In genomic region chr1:215517441-215517891, GRCh38 we compare ENCODE assay signal across 11 cellular contexts. TPM values are rescaled to one million over a fixed set of nuclear protein-coding genes. Genes with fewer than 3 reads are reported as not detected.
DNase-seq lines count a peak whose midpoint lies in the region; ATAC-seq, FAIRE-seq and TF ChIP-seq lines count a peak whose summit lies in the region.
"Had no signal": no experiment of that assay in that cellular context is flagged by ENCODE, and none has a peak within 500 bp of the region (broad histone marks: within the 10 kb centered on the region; RNA-seq: fewer than 3 reads in every experiment).

No MANE protein-coding gene starts in this region.

- BruUV-seq in PC-3 (replicated peaks; lab: Mats Ljungman, UMichigan), result no TSS peak

- H3K9me3 ChIP-seq in A549 (no peaks in the 10 kb centered on the region), PC-3 (ENCODE audit: low read length) (0 out of 2 replicates have a peak, but pooled peaks cover 4% of the 10 kb centered on the region), trophoblast cell (ENCODE audit: insufficient read depth, low read depth, low read length) (no peaks in the 10 kb centered on the region)
- H3K9me3 ChIP-seq in CD8-positive, alpha-beta memory T cell (ENCODE audit: low read length), result no peaks in the 10 kb centered on the region
- H3K9me3 ChIP-seq: pancreas had no signal

- no peaks in the 10 kb centered on the region for H3K27me3 Mint-ChIP-seq in GM23338 (ENCODE audit: insufficient read depth, low read depth, poor library complexity)
- H3K27me3 Mint-ChIP-seq in CD8-positive, alpha-beta memory T cell, result peaks cover 0 to 2% of the 10 kb centered on the region in 2 donors
- H3K27me3 Mint-ChIP-seq: stimulated activated memory B cell treated with anti-CD40 and anti-IgM and Interleukin-4, amounts not matched to agents 10 μg/mL and 1 μg/mL and 100 μg/mL, for 72 hours had no signal

- no peak overlapping the region for H4K91ac ChIP-seq in trophoblast cell (ENCODE audit: low read depth, low read length)

- no peak for TF ChIP-seq CTCF in A549 (IDR thresholded peaks at IDR 0.05)
- TF ChIP-seq CTCF in GM23338 (conservative IDR thresholded peaks at IDR 0.05; ENCODE audit: low read depth in 2 of 2), result peak; percentile 62 to 87
- TF ChIP-seq CTCF in PC-3 (conservative IDR thresholded peaks at IDR 0.05; ENCODE audit: low read depth, low read length), result peak; percentile 99
- peak; percentile 48 for TF ChIP-seq CTCF in fibroblast of the aortic adventitia (IDR thresholded peaks at IDR 0.05; ENCODE audit: insufficient read depth, low read length)

- H4K20me1 ChIP-seq in GM23338 (replicated peaks; ENCODE audit: insufficient read depth) (no peaks in the 10 kb centered on the region), PC-3 (ENCODE audit: low read length) (no peaks in the 10 kb centered on the region)

- H3K4me1 Mint-ChIP-seq in GM23338, result no peaks in the 10 kb centered on the region; the same call in 2 of the 3 replicates
- no peaks in the 10 kb centered on the region for H3K4me1 Mint-ChIP-seq in CD8-positive, alpha-beta memory T cell
- H3K4me1 Mint-ChIP-seq: stimulated activated memory B cell treated with anti-CD40 and anti-IgM and Interleukin-4, amounts not matched to agents 10 μg/mL and 1 μg/mL and 100 μg/mL, for 72 hours had no signal

- H3K4me3 Mint-ChIP-seq in GM23338, result no peak overlapping the region
- no peak overlapping the region for H3K4me3 Mint-ChIP-seq in CD8-positive, alpha-beta memory T cell
- H3K4me3 Mint-ChIP-seq: stimulated activated memory B cell treated with anti-CD40 and anti-IgM and Interleukin-4, amounts not matched to agents 10 μg/mL and 1 μg/mL and 100 μg/mL, for 72 hours had no signal

- no peak overlapping the region for H2BK120ac ChIP-seq in trophoblast cell (ENCODE audit: insufficient read depth, low read length, poor library complexity)

- H3K4me2 ChIP-seq in A549, result no peak overlapping the region
- H3K4me2 ChIP-seq in GM23338, result no peak overlapping the region
- peak overlapping the region; percentile 72 for H3K4me2 ChIP-seq in PC-3 (ENCODE audit: low read length)
- H3K4me2 ChIP-seq in trophoblast cell (ENCODE audit: low read length), result no peak overlapping the region

- no peak overlapping the region for H2AK5ac ChIP-seq in trophoblast cell (ENCODE audit: low read length)

- H3F3A ChIP-seq in GM23338 (replicated peaks; ENCODE audit: low read depth) (no peaks in the 10 kb centered on the region), PC-3 (ENCODE audit: low read length, unreplicated experiment) (no peaks in the 10 kb centered on the region)

- no peak overlapping the region for H2BK5ac ChIP-seq in trophoblast cell (ENCODE audit: low read depth, low read length, poor library complexity)

- no peak overlapping the region for H3K4ac ChIP-seq in trophoblast cell (ENCODE audit: low read depth, low read length)

- H3K4me3 ChIP-seq in A549, result no peak overlapping the region
- no peak overlapping the region for H3K4me3 ChIP-seq in GM23338
- peak overlapping the region; percentile 45; the same call in 1 of the 2 replicates for H3K4me3 ChIP-seq in PC-3 (ENCODE audit: low read length)
- no peak overlapping the region for H3K4me3 ChIP-seq in fibroblast of the aortic adventitia (ENCODE audit: low read depth, low read length)
- H3K4me3 ChIP-seq in CD8-positive, alpha-beta memory T cell (ENCODE audit: low read length), result no peak overlapping the region
- no peak overlapping the region for H3K4me3 ChIP-seq in trophoblast cell (ENCODE audit: low read depth, low read length)
- H3K4me3 ChIP-seq: pancreas had no signal

- H3K27me3 ChIP-seq in GM23338 (ENCODE audit: insufficient read depth), result no peaks in the 10 kb centered on the region
- H3K27me3 ChIP-seq in PC-3 (ENCODE audit: low read length), result no peaks in the 10 kb centered on the region
- H3K27me3 ChIP-seq in CD8-positive, alpha-beta memory T cell (ENCODE audit: insufficient read depth, low read length, poor library complexity, severe bottlenecking), result no peaks in the 10 kb centered on the region
- no peaks in the 10 kb centered on the region for H3K27me3 ChIP-seq in trophoblast cell (ENCODE audit: insufficient read depth, low read length)
- H3K27me3 ChIP-seq: pancreas had no signal

- H3K27ac Mint-ChIP-seq in GM23338, result peak overlapping the region; percentile 5; the same call in 1 of the 2 replicates
- no peak overlapping the region for H3K27ac Mint-ChIP-seq in CD8-positive, alpha-beta memory T cell
- H3K27ac Mint-ChIP-seq: stimulated activated memory B cell treated with anti-CD40 and anti-IgM and Interleukin-4, amounts not matched to agents 10 μg/mL and 1 μg/mL and 100 μg/mL, for 72 hours had no signal

- no peak overlapping the region for H3K18ac ChIP-seq in trophoblast cell (ENCODE audit: low read length)

- H3K27ac ChIP-seq in A549, result no peak overlapping the region
- H3K27ac ChIP-seq in GM23338 (ENCODE audit: low read depth), result no peak overlapping the region
- peak overlapping the region; percentile 20 for H3K27ac ChIP-seq in PC-3 (ENCODE audit: low read length)
- H3K27ac ChIP-seq in CD8-positive, alpha-beta memory T cell (ENCODE audit: low read depth, low read length), result no peak overlapping the region
- no peak overlapping the region for H3K27ac ChIP-seq in trophoblast cell (ENCODE audit: low read depth, low read length)
- H3K27ac ChIP-seq: pancreas had no signal

- no peak overlapping the region for H3K9ac ChIP-seq in PC-3 (ENCODE audit: low read length)
- H3K9ac ChIP-seq in trophoblast cell (ENCODE audit: low read length), result no peak overlapping the region

- no peak for TF ChIP-seq EP300 in A549 (IDR thresholded peaks at IDR 0.05)

- H3K79me2 ChIP-seq in GM23338 (replicated peaks; ENCODE audit: insufficient read depth), result no peaks in the 10 kb centered on the region
- no peaks in the 10 kb centered on the region for H3K79me2 ChIP-seq in PC-3 (ENCODE audit: low read length)
- no peaks in the 10 kb centered on the region for H3K79me2 ChIP-seq in trophoblast cell (ENCODE audit: control insufficient read depth, insufficient read depth, low read length, poor library complexity)

- H3K36me3 Mint-ChIP-seq in GM23338 (ENCODE audit: low read depth), result no peaks in the 10 kb centered on the region
- H3K36me3 Mint-ChIP-seq in CD8-positive, alpha-beta memory T cell, result no peaks in the 10 kb centered on the region
- H3K36me3 Mint-ChIP-seq: stimulated activated memory B cell treated with anti-CD40 and anti-IgM and Interleukin-4, amounts not matched to agents 10 μg/mL and 1 μg/mL and 100 μg/mL, for 72 hours had no signal

- no peaks in the 10 kb centered on the region for H3K79me1 ChIP-seq in trophoblast cell (ENCODE audit: low read length)

- FAIRE-seq in A549 (lab: Jason Lieb, UNC), result no peak
- FAIRE-seq: pancreas had no signal

- no peaks in the 10 kb centered on the region for H3K9me2 ChIP-seq in GM23338 (ENCODE audit: insufficient read depth)
- H3K9me2 ChIP-seq in PC-3 (replicated peaks; ENCODE audit: low read length), result no peaks in the 10 kb centered on the region

- H4K8ac ChIP-seq in trophoblast cell (ENCODE audit: low read depth, low read length), result no peak overlapping the region

- TF ChIP-seq RAD21 in A549 (conservative IDR thresholded peaks at IDR 0.05 in 1 of 2, IDR thresholded peaks at IDR 0.05 in 1 of 2), result peak in 1 of 2 experiments; percentile 23; a peak in 1 of 5 replicates

- no peaks in the 10 kb centered on the region for H3K9me3 Mint-ChIP-seq in GM23338
- H3K9me3 Mint-ChIP-seq in CD8-positive, alpha-beta memory T cell, result peaks cover 0 to 5% (median 1%) of the 10 kb centered on the region in 5 donors

- H3K36me3 ChIP-seq in GM23338 (ENCODE audit: insufficient read depth) (no peaks in the 10 kb centered on the region), PC-3 (ENCODE audit: low read depth, low read length) (no peaks in the 10 kb centered on the region), trophoblast cell (ENCODE audit: control insufficient read depth in 1 of 2, insufficient read depth in 2 of 2, low read length in 2 of 2) (no peaks in the 10 kb centered on the region)
- H3K36me3 ChIP-seq in CD8-positive, alpha-beta memory T cell (ENCODE audit: insufficient read depth, low read length), result no peaks in the 10 kb centered on the region
- H3K36me3 ChIP-seq: pancreas had no signal

- TF ChIP-seq POLR2A in A549 (IDR thresholded peaks at IDR 0.05; ENCODE audit: low read length), result no peak

- H3K14ac ChIP-seq in trophoblast cell (ENCODE audit: low read length), result no peak overlapping the region

- no peak overlapping the region for H2BK12ac ChIP-seq in trophoblast cell (ENCODE audit: low read length)

- H3K23ac ChIP-seq in trophoblast cell (ENCODE audit: low read length), result no peak overlapping the region

- H2AFZ ChIP-seq in GM23338 (no peak overlapping the region), PC-3 (ENCODE audit: low read length) (peak overlapping the region; percentile 43), trophoblast cell (ENCODE audit: insufficient read depth, low read length, poor library complexity) (no peak overlapping the region)

- WGBS in A549 (ENCODE audit: missing lambda C conversion rate), result 40% methylated on average over 3 of the region's 4 CpGs
- WGBS in trophoblast cell (ENCODE audit: extremely low coverage, insufficient coverage, insufficient read length), result no CpG with 5 or more reads among the region's 4 CpGs

- DNase-seq in A549 (ENCODE audit: low read depth in 1 of 2, low spot score in 1 of 2) (peak in 1 of 2 experiments; percentile 28), GM23338 (ENCODE audit: low spot score) (peak; percentile 53), PC-3 (peak; percentile 93), fibroblast of the aortic adventitia (ENCODE audit: low read depth) (peak; percentile 43), NCI-H2227 (lab: John Stamatoyannopoulos, UW; ENCODE audit: unreplicated experiment) (no peak), trophoblast cell (no peak)
- no peak for DNase-seq in CD8-positive, alpha-beta memory T cell
- DNase-seq: NCI-H510A treated with DMSO at 0.1 percent for 48 hours, pancreas had no signal

- ATAC-seq in A549, result peak; percentile 54 to 75; a peak in 4 of 6 replicates
- ATAC-seq in GM23338, result peak; percentile 89
- peak; percentile 99 for ATAC-seq in PC-3
- ATAC-seq in GM18909 (IDR thresholded peaks at IDR 0.05; ENCODE audit: poor library complexity, unreplicated experiment), result no peak
- ATAC-seq: pancreas; stimulated activated memory B cell treated with anti-CD40 and anti-IgM and Interleukin-4, amounts not matched to agents 10 μg/mL and 1 μg/mL and 100 μg/mL, for 72 hours had no signal

- H4K12ac ChIP-seq in trophoblast cell (ENCODE audit: low read depth, low read length), result no peak overlapping the region

- POLR2A ChIA-PET in A549 (lab: Yijun Ruan, JAX) (no interaction called here), PC-3 (lab: Charles Lee; ENCODE audit: unreplicated experiment) (no interaction called here)
- POLR2A ChIA-PET in CD8-positive, alpha-beta memory T cell (lab: Charles Lee), result no interaction called here

- intact Hi-C loops in PC-3 (cut with micrococcal nuclease), result loop anchor here (1.0 to 10.0 kb wide), 9 partner anchors 96 to 858 kb away; no protein-coding TSS in a partner anchor

- CTCF ChIA-PET in A549 (lab: Yijun Ruan, JAX) (interaction anchor here (1.0 kb wide), 1 partner anchor 856 kb away, joined by 3 read pairs; no protein-coding TSS in a partner anchor), PC-3 (lab: Charles Lee) (interaction anchor here (0.7 to 1.8 kb wide), 3 partner anchors 336 to 433 kb away, joined by 3 to 15 read pairs (median 8); no protein-coding TSS in a partner anchor)
- CTCF ChIA-PET in CD8-positive, alpha-beta memory T cell (lab: Charles Lee), result no interaction called here

- no peaks in the 10 kb centered on the region for H3K4me1 ChIP-seq in A549
- no peaks in the 10 kb centered on the region for H3K4me1 ChIP-seq in GM23338 (ENCODE audit: insufficient read depth)
- peaks cover 14% of the 10 kb centered on the region for H3K4me1 ChIP-seq in PC-3 (ENCODE audit: insufficient read depth, low read length)
- no peaks in the 10 kb centered on the region for H3K4me1 ChIP-seq in CD8-positive, alpha-beta memory T cell (ENCODE audit: insufficient read depth, low read length)
- no peaks in the 10 kb centered on the region for H3K4me1 ChIP-seq in trophoblast cell (ENCODE audit: control insufficient read depth in 1 of 2, insufficient read depth in 2 of 2, low read length in 2 of 2)
- H3K4me1 ChIP-seq: pancreas had no signal

RNA-seq across cellular contexts. Expression of gene KCTD3, which starts 49.6 kb away (rescaled TPM):
- polyA plus RNA-seq in A549 (2011; rRNA removed) (69.4 and 78.9 TPM in 2 replicates), A549 (2017; fragmentation: RNase III; extraction: RNeasy Plus Mini Kit Qiagen cat#74134 plus additional on column Dnase treatment) (30.8 to 33.0 TPM (median 32.7 TPM) in 3 replicates), GM23338 (2016; fragmentation: Nextera tagmentation; extraction: Ambion mirVana) (29.4 and 30.1 TPM in 2 replicates)
- 25.2 and 29.9 TPM in 2 replicates for polyA plus RNA-seq in A549 (2012; cell fraction: cytosol; rRNA removed)
- 19.0 and 19.8 TPM in 2 replicates for polyA plus RNA-seq in A549 (2012; cell fraction: nucleus; rRNA removed)
- 56.7 and 76.1 TPM in 2 replicates for polyA minus RNA-seq in A549 (2011; rRNA and poly(A)+ RNA removed)
- 53.1 and 60.3 TPM in 2 replicates for total RNA-seq in GM23338 (2014; rRNA removed; shearing (Covaris generic))
- total RNA-seq in PC-3 (2014; rRNA removed) (48.4 and 52.8 TPM in 2 replicates), fibroblast of the aortic adventitia (ENCODE audit: low replicate concordance) (45.6 and 68.1 TPM in 2 replicates)
- under 1 TPM; 0.64 to 0.79 TPM for total RNA-seq in CD8-positive, alpha-beta memory T cell
- 0.43 TPM for polyA plus RNA-seq in CD8-positive, alpha-beta memory T cell
- 20.6 and 21.5 TPM in 2 replicates for polyA plus RNA-seq in trophoblast cell (2013)

Comparison
In these comparisons a context has a peak if more than half of its experiments do, and no peak if none do; other contexts are left out.
1. DNase-seq: peak in GM23338 (single experiment), PC-3 (single experiment) and fibroblast of the aortic adventitia (single experiment); none in NCI-H2227 (single experiment), CD8-positive, alpha-beta memory T cell (0 of 5) and trophoblast cell (0 of 2).
2. RNA of gene KCTD3, which starts 49.6 kb away (total RNA-seq): 53.1 to 60.3 TPM in GM23338, 48.4 to 52.8 TPM in PC-3 and 45.6 to 68.1 TPM in fibroblast of the aortic adventitia; 0.64 to 0.79 TPM in CD8-positive, alpha-beta memory T cell; every median in the first group is over 10 times any median in the second.